ENCODE assay signal across 11 cellular contexts in the genomic region with DNA sequence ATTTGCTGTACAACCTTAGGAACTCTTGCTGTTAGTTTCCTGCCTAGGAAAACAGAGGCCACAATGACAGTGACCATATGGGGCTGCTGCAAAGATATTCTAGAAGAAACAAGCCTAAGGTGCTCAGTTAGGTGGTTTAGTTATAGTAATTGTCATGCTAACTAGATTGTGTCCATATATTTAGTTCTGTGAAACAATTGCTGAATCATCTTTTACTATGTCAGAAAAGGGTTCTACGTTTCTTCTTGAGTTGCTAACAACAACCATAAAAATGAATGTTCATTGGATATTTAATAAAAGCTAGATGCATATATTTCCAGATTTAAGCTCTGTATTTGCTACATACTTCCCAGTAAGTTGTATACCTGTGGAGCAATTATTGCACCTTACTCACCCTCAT.
"Had no signal": no experiment of that assay in that cellular context is flagged by ENCODE, and none has a peak within 500 bp of the region (broad histone marks: within the 10 kb centered on the region; RNA-seq: fewer than 3 reads in every experiment).

No MANE protein-coding gene starts in this region.

- H3K9me3 ChIP-seq: HAP-1 had no signal

- H3K4me1 ChIP-seq: HAP-1 had no signal

- H3K36me3 ChIP-seq: HAP-1 had no signal

- H3K27ac Mint-ChIP-seq: GM23338, H9, HFFc6 had no signal

- H3K27ac ChIP-seq: GM23248 had no signal

- H2AFZ ChIP-seq: GM23248, GM23338 had no signal

- H3K4me3 ChIP-seq: GM23248, GM23338, HAP-1 had no signal

- H3K9ac ChIP-seq: GM23248 had no signal

- DNase-seq: GM23248, GOT3, H7, H9, HCEC 1CT, HFFc6 had no signal

- H3K4me2 ChIP-seq: GM23338 had no signal

- ATAC-seq: GM23338, HCT116 had no signal

- H3K9me3 Mint-ChIP-seq: GM23338, H9 had no signal

- FAIRE-seq: H1, H54 had no signal

- H3K4me3 Mint-ChIP-seq: GM23338, H9, HFFc6 had no signal
